28 cellular contexts compared by ENCODE assay signal in the genomic region with DNA sequence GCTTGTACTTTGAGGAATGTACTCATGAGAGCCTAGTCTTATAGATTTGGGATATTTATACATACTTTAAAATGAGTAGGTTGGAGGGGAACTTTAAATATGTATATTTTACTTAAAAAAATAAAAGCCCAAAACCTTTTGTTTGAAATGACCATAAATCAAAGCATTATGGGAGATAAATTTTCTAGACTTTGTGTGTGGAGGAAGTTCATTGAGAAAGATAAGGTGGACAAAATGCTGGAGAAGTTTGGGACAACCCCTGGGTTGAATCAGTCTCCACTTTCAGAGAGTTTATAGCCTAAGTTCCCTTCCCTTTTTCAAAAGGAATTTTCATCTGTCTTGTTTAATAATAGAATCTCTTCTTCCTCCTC. TPM values are rescaled to one million over a fixed set of nuclear protein-coding genes. Genes with fewer than 3 reads are reported as not detected.
DNase-seq lines count a peak whose midpoint lies in the region; ATAC-seq, FAIRE-seq and TF ChIP-seq lines count a peak whose summit lies in the region.
"Had no signal": no experiment of that assay in that cellular context is flagged by ENCODE, and none has a peak within 500 bp of the region (broad histone marks: within the 10 kb centered on the region; RNA-seq: fewer than 3 reads in every experiment).

No MANE protein-coding gene starts in this region.

- no peak overlapping the region for H3K4me3 ChIP-seq in CD8-positive, alpha-beta T cell (ENCODE audit: low read depth, low read length)
- H3K4me3 ChIP-seq: A549, adrenal gland, pancreas, right atrium auricular region, smooth muscle cell had no signal

- H3K36me3 ChIP-seq in CD8-positive, alpha-beta T cell (ENCODE audit: insufficient read depth, low read length) = no peaks in the 10 kb centered on the region
- H3K36me3 ChIP-seq: adrenal gland, pancreas, right atrium auricular region had no signal

- H3K4me1 Mint-ChIP-seq in activated CD8-positive, alpha-beta T cell treated with anti-CD3 and anti-CD28 coated beads, Interleukin-2, amount 10 ng/mL, durations not matched to agents 7 days and 5 days (ENCODE audit: low read depth) = peaks cover 80% of the 10 kb centered on the region
- H3K4me1 Mint-ChIP-seq in activated CD8-positive, alpha-beta T cell treated with anti-CD3 and anti-CD28 coated beads for 36 hours (ENCODE audit: low read depth) = peaks cover 53% of the 10 kb centered on the region
- H3K4me1 Mint-ChIP-seq in CD8-positive, alpha-beta T cell (ENCODE audit: low read depth) = peaks cover 74% of the 10 kb centered on the region
- peaks cover 61% of the 10 kb centered on the region for H3K4me1 Mint-ChIP-seq in activated T-helper 17 cell treated with anti-CD3 and anti-CD28 coated beads, Interleukin-2, amount 50 U/mL, for 72 hours
- H3K4me1 Mint-ChIP-seq in natural killer cell treated with Interleukin-12 subunit alpha and Interleukin-12 subunit beta and Interleukin-15 and Interleukin-18, amount 100 ng/mL, for 72 hours (ENCODE audit: low read depth in 2 of 2) = peaks cover 80 to 86% of the 10 kb centered on the region in 2 donors

- no peak for ATAC-seq in activated CD8-positive, alpha-beta T cell treated with anti-CD3 and anti-CD28 coated beads, Interleukin-2, amount 10 ng/mL, durations not matched to agents 7 days and 5 days
- no peak for ATAC-seq in activated CD8-positive, alpha-beta T cell treated with anti-CD3 and anti-CD28 coated beads for 36 hours
- ATAC-seq in CD8-positive, alpha-beta T cell = no peak
- no peak for ATAC-seq in activated T-helper 17 cell treated with anti-CD3 and anti-CD28 coated beads, Interleukin-2, amount 50 U/mL, for 72 hours (replicated peaks)
- ATAC-seq in natural killer cell treated with Interleukin-12 subunit alpha and Interleukin-12 subunit beta and Interleukin-15 and Interleukin-18, amount 100 ng/mL, for 72 hours = no peak
- ATAC-seq: A549; activated CD4-positive, alpha-beta T cell treated with anti-CD3 and anti-CD28 coated beads for 36 hours; pancreas had no signal

- no peak overlapping the region for H3K27ac ChIP-seq in CD8-positive, alpha-beta T cell (ENCODE audit: low read depth, low read length)
- H3K27ac ChIP-seq: A549, adrenal gland, pancreas, right atrium auricular region had no signal

- peak overlapping the region; percentile 3 for H3K4me3 Mint-ChIP-seq in activated CD8-positive, alpha-beta T cell treated with anti-CD3 and anti-CD28 coated beads, Interleukin-2, amount 10 ng/mL, durations not matched to agents 7 days and 5 days
- H3K4me3 Mint-ChIP-seq in activated CD8-positive, alpha-beta T cell treated with anti-CD3 and anti-CD28 coated beads for 36 hours = no peak overlapping the region
- H3K4me3 Mint-ChIP-seq in CD8-positive, alpha-beta T cell = peak overlapping the region; percentile 20
- peak overlapping the region; percentile 28 for H3K4me3 Mint-ChIP-seq in activated T-helper 17 cell treated with anti-CD3 and anti-CD28 coated beads, Interleukin-2, amount 50 U/mL, for 72 hours
- H3K4me3 Mint-ChIP-seq in natural killer cell treated with Interleukin-12 subunit alpha and Interleukin-12 subunit beta and Interleukin-15 and Interleukin-18, amount 100 ng/mL, for 72 hours = peak overlapping the region; percentile 68
- H3K4me3 Mint-ChIP-seq: activated CD4-positive, alpha-beta T cell treated with anti-CD3 and anti-CD28 coated beads for 36 hours; brain; nephron had no signal

- no peak for DNase-seq in activated CD8-positive, alpha-beta T cell treated with anti-CD3 and anti-CD28 coated beads, Interleukin-2, amount 10 ng/mL, durations not matched to agents 7 days and 5 days
- no peak for DNase-seq in activated CD8-positive, alpha-beta T cell treated with anti-CD3 and anti-CD28 coated beads for 36 hours
- no peak for DNase-seq in CD8-positive, alpha-beta T cell
- DNase-seq in natural killer cell treated with Interleukin-12 subunit alpha and Interleukin-12 subunit beta and Interleukin-15 and Interleukin-18, amount 100 ng/mL, for 72 hours (ENCODE audit: low spot score) = no peak
- DNase-seq in UCSD-AML1 (lab: John Stamatoyannopoulos, UW; ENCODE audit: unreplicated experiment) (no peak), occipital lobe (lab: John Stamatoyannopoulos, UW) (no peak), D721Med (ENCODE audit: insufficient read length, low spot score) (no peak)
- DNase-seq: activated CD4-positive, alpha-beta T cell treated with anti-CD3 and anti-CD28 coated beads for 36 hours; adrenal gland; AML-193; Calu3; kidney; MM.1S; NCI-H1417 treated with DMSO at 0.1 percent for 48 hours; NCI-H2081; NCI-H345; NCI-H748 treated with DMSO at 0.1 percent for 48 hours; pancreas; stimulated activated CD4-positive, alpha-beta T cell treated with anti-CD3 and anti-CD28 coated beads, Interleukin-1b, Interleukin-23, amount 100 ng/mL, for 48 hours; trophoblast cell had no signal

- H3K36me3 Mint-ChIP-seq in activated CD8-positive, alpha-beta T cell treated with anti-CD3 and anti-CD28 coated beads, Interleukin-2, amount 10 ng/mL, durations not matched to agents 7 days and 5 days (ENCODE audit: low read depth) = peaks cover 68% of the 10 kb centered on the region
- H3K36me3 Mint-ChIP-seq in activated CD8-positive, alpha-beta T cell treated with anti-CD3 and anti-CD28 coated beads for 36 hours (ENCODE audit: low read depth) = peaks cover 10% of the 10 kb centered on the region
- H3K36me3 Mint-ChIP-seq in CD8-positive, alpha-beta T cell = peaks cover 5% of the 10 kb centered on the region
- peaks cover 7% of the 10 kb centered on the region for H3K36me3 Mint-ChIP-seq in activated T-helper 17 cell treated with anti-CD3 and anti-CD28 coated beads, Interleukin-2, amount 50 U/mL, for 72 hours (ENCODE audit: low read depth)
- peaks cover 12% of the 10 kb centered on the region for H3K36me3 Mint-ChIP-seq in natural killer cell treated with Interleukin-12 subunit alpha and Interleukin-12 subunit beta and Interleukin-15 and Interleukin-18, amount 100 ng/mL, for 72 hours

- intact Hi-C loops in activated CD8-positive, alpha-beta T cell treated with anti-CD3 and anti-CD28 coated beads for 36 hours (cut with micrococcal nuclease) = no loop called here
- intact Hi-C loops in CD8-positive, alpha-beta T cell (cut with DNase I, micrococcal nuclease) = loop anchor here in 1 of 2 experiments (10.0 kb wide), 1 partner anchor 126 kb away; no protein-coding TSS in a partner anchor

- POLR2A ChIA-PET in activated CD8-positive, alpha-beta T cell treated with anti-CD3 and anti-CD28 coated beads, Interleukin-2, amount 10 ng/mL, durations not matched to agents 7 days and 5 days (lab: Charles Lee) = interaction anchor here (0.6 kb wide), 1 partner anchor 15 kb away, joined by 3 read pairs; no protein-coding TSS in a partner anchor
- POLR2A ChIA-PET in activated CD8-positive, alpha-beta T cell treated with anti-CD3 and anti-CD28 coated beads for 36 hours (lab: Charles Lee) = interaction anchor here (1.2 to 1.3 kb wide), 2 partner anchors 10 to 21 kb away, joined by 4 to 6 read pairs; no protein-coding TSS in a partner anchor
- POLR2A ChIA-PET in CD8-positive, alpha-beta T cell (lab: Charles Lee) = no interaction called here

- H3K27me3 Mint-ChIP-seq in activated CD8-positive, alpha-beta T cell treated with anti-CD3 and anti-CD28 coated beads, Interleukin-2, amount 10 ng/mL, durations not matched to agents 7 days and 5 days (ENCODE audit: low read depth) = no peaks in the 10 kb centered on the region
- H3K27me3 Mint-ChIP-seq in activated CD8-positive, alpha-beta T cell treated with anti-CD3 and anti-CD28 coated beads for 36 hours = no peaks in the 10 kb centered on the region
- H3K27me3 Mint-ChIP-seq in CD8-positive, alpha-beta T cell (ENCODE audit: low read depth) = no peaks in the 10 kb centered on the region
- H3K27me3 Mint-ChIP-seq in activated T-helper 17 cell treated with anti-CD3 and anti-CD28 coated beads, Interleukin-2, amount 50 U/mL, for 72 hours = no peaks in the 10 kb centered on the region
- no peaks in the 10 kb centered on the region for H3K27me3 Mint-ChIP-seq in natural killer cell treated with Interleukin-12 subunit alpha and Interleukin-12 subunit beta and Interleukin-15 and Interleukin-18, amount 100 ng/mL, for 72 hours
- H3K27me3 Mint-ChIP-seq: activated CD4-positive, alpha-beta T cell treated with anti-CD3 and anti-CD28 coated beads for 36 hours had no signal

- H3K27ac Mint-ChIP-seq in activated CD8-positive, alpha-beta T cell treated with anti-CD3 and anti-CD28 coated beads, Interleukin-2, amount 10 ng/mL, durations not matched to agents 7 days and 5 days = peak overlapping the region; percentile 46
- no peak overlapping the region for H3K27ac Mint-ChIP-seq in activated CD8-positive, alpha-beta T cell treated with anti-CD3 and anti-CD28 coated beads for 36 hours
- H3K27ac Mint-ChIP-seq in CD8-positive, alpha-beta T cell = peak overlapping the region; percentile 25
- no peak overlapping the region for H3K27ac Mint-ChIP-seq in activated T-helper 17 cell treated with anti-CD3 and anti-CD28 coated beads, Interleukin-2, amount 50 U/mL, for 72 hours
- peak overlapping the region; percentile 36 to 69 for H3K27ac Mint-ChIP-seq in natural killer cell treated with Interleukin-12 subunit alpha and Interleukin-12 subunit beta and Interleukin-15 and Interleukin-18, amount 100 ng/mL, for 72 hours

- no peak for FAIRE-seq in D721Med (lab: Jason Lieb, UNC)
- FAIRE-seq: A549, HTR-8/SVneo, kidney, pancreas, RCC 7860 had no signal

- no peaks in the 10 kb centered on the region for H3K9me3 Mint-ChIP-seq in activated CD8-positive, alpha-beta T cell treated with anti-CD3 and anti-CD28 coated beads, Interleukin-2, amount 10 ng/mL, durations not matched to agents 7 days and 5 days (ENCODE audit: insufficient read depth)
- H3K9me3 Mint-ChIP-seq in activated CD8-positive, alpha-beta T cell treated with anti-CD3 and anti-CD28 coated beads for 36 hours = peaks cover 6% of the 10 kb centered on the region
- no peaks in the 10 kb centered on the region for H3K9me3 Mint-ChIP-seq in CD8-positive, alpha-beta T cell
- peaks cover 3% of the 10 kb centered on the region for H3K9me3 Mint-ChIP-seq in activated T-helper 17 cell treated with anti-CD3 and anti-CD28 coated beads, Interleukin-2, amount 50 U/mL, for 72 hours
- no peaks in the 10 kb centered on the region for H3K9me3 Mint-ChIP-seq in natural killer cell treated with Interleukin-12 subunit alpha and Interleukin-12 subunit beta and Interleukin-15 and Interleukin-18, amount 100 ng/mL, for 72 hours

- TF ChIP-seq CTCF in activated CD8-positive, alpha-beta T cell treated with anti-CD3 and anti-CD28 coated beads for 36 hours (IDR thresholded peaks at IDR 0.05) = no peak
- no peak for TF ChIP-seq CTCF in CD8-positive, alpha-beta T cell (IDR thresholded peaks at IDR 0.05)
- no peak for TF ChIP-seq CTCF in D721Med (IDR thresholded peaks at IDR 0.05; ENCODE audit: insufficient read depth, missing control alignments)

- H3K27me3 ChIP-seq in CD8-positive, alpha-beta T cell (ENCODE audit: insufficient read depth, low read length) = no peaks in the 10 kb centered on the region
- H3K27me3 ChIP-seq: adrenal gland, pancreas, right atrium auricular region had no signal

- CTCF ChIA-PET in activated CD8-positive, alpha-beta T cell treated with anti-CD3 and anti-CD28 coated beads, Interleukin-2, amount 10 ng/mL, durations not matched to agents 7 days and 5 days (lab: Charles Lee) = interaction anchor here (3.0 kb wide), 1 partner anchor 58 kb away, joined by 9 read pairs; no protein-coding TSS in a partner anchor
- CTCF ChIA-PET in activated CD8-positive, alpha-beta T cell treated with anti-CD3 and anti-CD28 coated beads for 36 hours (lab: Charles Lee) = interaction anchor here (1.7 kb wide), 1 partner anchor 129 kb away, joined by 5 read pairs; no protein-coding TSS in a partner anchor
- CTCF ChIA-PET in CD8-positive, alpha-beta T cell (lab: Charles Lee) = no interaction called here

- H3K4me1 ChIP-seq in CD8-positive, alpha-beta T cell (ENCODE audit: insufficient read depth, low read length) = peaks cover 21% of the 10 kb centered on the region

- H3K9me3 ChIP-seq in CD8-positive, alpha-beta T cell (ENCODE audit: low read length) = no peaks in the 10 kb centered on the region
- H3K9me3 ChIP-seq: A549, adrenal gland, pancreas, right atrium auricular region had no signal

RNA-seq across cellular contexts. Expression of a gene that starts 54.1 kb away (rescaled TPM):
- 10 to 100 TPM; 82.1 to 85.2 TPM for total RNA-seq in activated CD8-positive, alpha-beta T cell treated with anti-CD3 and anti-CD28 coated beads, Interleukin-2, amount 10 ng/mL, durations not matched to agents 7 days and 5 days
- 10 to 100 TPM; 30.9 to 33.9 TPM for total RNA-seq in activated CD8-positive, alpha-beta T cell treated with anti-CD3 and anti-CD28 coated beads for 36 hours
- total RNA-seq in CD8-positive, alpha-beta T cell = 10 to 100 TPM; 29.1 to 35.5 TPM
- total RNA-seq in activated T-helper 17 cell treated with anti-CD3 and anti-CD28 coated beads, Interleukin-2, amount 50 U/mL, for 72 hours = 10 to 100 TPM; 36.2 to 61.7 TPM
- total RNA-seq in natural killer cell treated with Interleukin-12 subunit alpha and Interleukin-12 subunit beta and Interleukin-15 and Interleukin-18, amount 100 ng/mL, for 72 hours = 100 to 1,000 TPM; 195 to 374 TPM
- total RNA-seq in occipital lobe = 29.0 TPM

Comparison
In these comparisons a context has a peak if more than half of its experiments do, and no peak if none do; other contexts are left out.
1. H3K27ac Mint-ChIP-seq: peak in activated CD8-positive, alpha-beta T cell treated with anti-CD3 and anti-CD28 coated beads, Interleukin-2, amount 10 ng/mL, durations not matched to agents 7 days and 5 days (single experiment), CD8-positive, alpha-beta T cell (single experiment) and natural killer cell treated with Interleukin-12 subunit alpha and Interleukin-12 subunit beta and Interleukin-15 and Interleukin-18, amount 100 ng/mL, for 72 hours (2 of 2); none in activated CD8-positive, alpha-beta T cell treated with anti-CD3 and anti-CD28 coated beads for 36 hours (single experiment) and activated T-helper 17 cell treated with anti-CD3 and anti-CD28 coated beads, Interleukin-2, amount 50 U/mL, for 72 hours (single experiment).